7 cellular contexts compared by ENCODE assay signal in genomic region chr4:163932504-163932903, GRCh38.
"Had no signal": no experiment of that assay in that cellular context is flagged by ENCODE, and none has a peak within 500 bp of the region (broad histone marks: within the 10 kb centered on the region; RNA-seq: fewer than 3 reads in every experiment).

No MANE protein-coding gene starts in this region.

- H3K36me3 Mint-ChIP-seq: IgD-negative memory B cell had no signal

- DNase-seq: IMR-90, KBM-7, KG1 had no signal

- H3K27ac Mint-ChIP-seq: IgD-negative memory B cell had no signal

- H3K27ac ChIP-seq: HL-60 had no signal

- H3K4me1 Mint-ChIP-seq: IgD-negative memory B cell had no signal

- H3K4me3 Mint-ChIP-seq: IgD-negative memory B cell had no signal

- H3K4me3 ChIP-seq: K562 had no signal

- H3K27me3 Mint-ChIP-seq: IgD-negative memory B cell had no signal

- ATAC-seq: HepG2, K562 had no signal
